2 cellular contexts compared by ENCODE assay signal in the genomic region with DNA sequence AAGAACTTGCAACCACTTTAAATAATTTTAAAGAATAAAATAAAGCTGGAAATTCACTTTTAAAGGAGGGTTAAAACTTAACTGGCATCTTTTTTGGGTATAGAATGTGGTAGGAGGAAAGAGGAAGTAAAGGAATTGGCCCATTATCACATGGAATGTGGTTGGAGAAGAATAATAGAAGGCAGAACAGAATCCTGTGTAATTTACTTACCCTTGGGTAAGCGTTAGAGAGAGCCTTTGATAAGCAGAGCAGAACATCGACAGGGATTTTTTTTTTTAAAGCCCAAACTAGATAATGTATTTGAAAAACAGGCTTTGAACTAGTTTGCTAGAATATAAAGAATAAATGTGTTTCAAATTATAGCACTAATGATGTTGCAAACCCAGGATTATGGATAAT.
TF ChIP-seq lines count a peak whose summit lies in the region.

No MANE protein-coding gene starts in this region.

TF ChIP-seq in WTC11, 78 proteins besides CTCF, POLR2A, EP300 and RAD21 (continues in another document):
- TF ChIP-seq, protein P1, sequence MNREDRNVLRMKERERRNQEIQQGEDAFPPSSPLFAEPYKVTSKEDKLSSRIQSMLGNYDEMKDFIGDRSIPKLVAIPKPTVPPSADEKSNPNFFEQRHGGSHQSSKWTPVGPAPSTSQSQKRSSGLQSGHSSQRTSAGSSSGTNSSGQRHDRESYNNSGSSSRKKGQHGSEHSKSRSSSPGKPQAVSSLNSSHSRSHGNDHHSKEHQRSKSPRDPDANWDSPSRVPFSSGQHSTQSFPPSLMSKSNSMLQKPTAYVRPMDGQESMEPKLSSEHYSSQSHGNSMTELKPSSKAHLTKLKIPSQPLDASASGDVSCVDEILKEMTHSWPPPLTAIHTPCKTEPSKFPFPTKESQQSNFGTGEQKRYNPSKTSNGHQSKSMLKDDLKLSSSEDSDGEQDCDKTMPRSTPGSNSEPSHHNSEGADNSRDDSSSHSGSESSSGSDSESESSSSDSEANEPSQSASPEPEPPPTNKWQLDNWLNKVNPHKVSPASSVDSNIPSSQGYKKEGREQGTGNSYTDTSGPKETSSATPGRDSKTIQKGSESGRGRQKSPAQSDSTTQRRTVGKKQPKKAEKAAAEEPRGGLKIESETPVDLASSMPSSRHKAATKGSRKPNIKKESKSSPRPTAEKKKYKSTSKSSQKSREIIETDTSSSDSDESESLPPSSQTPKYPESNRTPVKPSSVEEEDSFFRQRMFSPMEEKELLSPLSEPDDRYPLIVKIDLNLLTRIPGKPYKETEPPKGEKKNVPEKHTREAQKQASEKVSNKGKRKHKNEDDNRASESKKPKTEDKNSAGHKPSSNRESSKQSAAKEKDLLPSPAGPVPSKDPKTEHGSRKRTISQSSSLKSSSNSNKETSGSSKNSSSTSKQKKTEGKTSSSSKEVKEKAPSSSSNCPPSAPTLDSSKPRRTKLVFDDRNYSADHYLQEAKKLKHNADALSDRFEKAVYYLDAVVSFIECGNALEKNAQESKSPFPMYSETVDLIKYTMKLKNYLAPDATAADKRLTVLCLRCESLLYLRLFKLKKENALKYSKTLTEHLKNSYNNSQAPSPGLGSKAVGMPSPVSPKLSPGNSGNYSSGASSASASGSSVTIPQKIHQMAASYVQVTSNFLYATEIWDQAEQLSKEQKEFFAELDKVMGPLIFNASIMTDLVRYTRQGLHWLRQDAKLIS (CRISPR knock-in tag; IDR thresholded peaks at IDR 0.05; ENCODE audit: borderline replicate concordance) = no peak
- TF ChIP-seq ATF1 (CRISPR knock-in tag; IDR thresholded peaks at IDR 0.05) (no peak), GTF2I (CRISPR knock-in tag; conservative IDR thresholded peaks at IDR 0.05) (no peak), GABPB1 (CRISPR knock-in tag; IDR thresholded peaks at IDR 0.05) (no peak), HMGA2 (CRISPR knock-in tag; IDR thresholded peaks at IDR 0.05) (no peak), MYBL2 (CRISPR knock-in tag; IDR thresholded peaks at IDR 0.05) (no peak), ZNF232 (CRISPR knock-in tag; IDR thresholded peaks at IDR 0.05) (no peak), ZNF263 (CRISPR knock-in tag; IDR thresholded peaks at IDR 0.05; ENCODE audit: low read depth) (no peak), ZNF396 (CRISPR knock-in tag; IDR thresholded peaks at IDR 0.05; ENCODE audit: borderline replicate concordance) (no peak)
- TF ChIP-seq, protein P2, sequence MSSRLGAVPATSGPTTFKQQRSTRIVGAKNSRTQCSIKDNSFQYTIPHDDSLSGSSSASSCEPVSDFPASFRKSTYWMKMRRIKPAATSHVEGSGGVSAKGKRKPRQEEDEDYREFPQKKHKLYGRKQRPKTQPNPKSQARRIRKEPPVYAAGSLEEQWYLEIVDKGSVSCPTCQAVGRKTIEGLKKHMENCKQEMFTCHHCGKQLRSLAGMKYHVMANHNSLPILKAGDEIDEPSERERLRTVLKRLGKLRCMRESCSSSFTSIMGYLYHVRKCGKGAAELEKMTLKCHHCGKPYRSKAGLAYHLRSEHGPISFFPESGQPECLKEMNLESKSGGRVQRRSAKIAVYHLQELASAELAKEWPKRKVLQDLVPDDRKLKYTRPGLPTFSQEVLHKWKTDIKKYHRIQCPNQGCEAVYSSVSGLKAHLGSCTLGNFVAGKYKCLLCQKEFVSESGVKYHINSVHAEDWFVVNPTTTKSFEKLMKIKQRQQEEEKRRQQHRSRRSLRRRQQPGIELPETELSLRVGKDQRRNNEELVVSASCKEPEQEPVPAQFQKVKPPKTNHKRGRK (CRISPR knock-in tag; IDR thresholded peaks at IDR 0.05; ENCODE audit: borderline replicate concordance) = no peak
- TF ChIP-seq, protein P3, sequence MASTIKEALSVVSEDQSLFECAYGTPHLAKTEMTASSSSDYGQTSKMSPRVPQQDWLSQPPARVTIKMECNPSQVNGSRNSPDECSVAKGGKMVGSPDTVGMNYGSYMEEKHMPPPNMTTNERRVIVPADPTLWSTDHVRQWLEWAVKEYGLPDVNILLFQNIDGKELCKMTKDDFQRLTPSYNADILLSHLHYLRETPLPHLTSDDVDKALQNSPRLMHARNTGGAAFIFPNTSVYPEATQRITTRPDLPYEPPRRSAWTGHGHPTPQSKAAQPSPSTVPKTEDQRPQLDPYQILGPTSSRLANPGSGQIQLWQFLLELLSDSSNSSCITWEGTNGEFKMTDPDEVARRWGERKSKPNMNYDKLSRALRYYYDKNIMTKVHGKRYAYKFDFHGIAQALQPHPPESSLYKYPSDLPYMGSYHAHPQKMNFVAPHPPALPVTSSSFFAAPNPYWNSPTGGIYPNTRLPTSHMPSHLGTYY (CRISPR knock-in tag; IDR thresholded peaks at IDR 0.05) = no peak
- TF ChIP-seq, protein P4, sequence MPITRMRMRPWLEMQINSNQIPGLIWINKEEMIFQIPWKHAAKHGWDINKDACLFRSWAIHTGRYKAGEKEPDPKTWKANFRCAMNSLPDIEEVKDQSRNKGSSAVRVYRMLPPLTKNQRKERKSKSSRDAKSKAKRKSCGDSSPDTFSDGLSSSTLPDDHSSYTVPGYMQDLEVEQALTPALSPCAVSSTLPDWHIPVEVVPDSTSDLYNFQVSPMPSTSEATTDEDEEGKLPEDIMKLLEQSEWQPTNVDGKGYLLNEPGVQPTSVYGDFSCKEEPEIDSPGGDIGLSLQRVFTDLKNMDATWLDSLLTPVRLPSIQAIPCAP (CRISPR knock-in tag; IDR thresholded peaks at IDR 0.05) = no peak
- TF ChIP-seq, protein P5, sequence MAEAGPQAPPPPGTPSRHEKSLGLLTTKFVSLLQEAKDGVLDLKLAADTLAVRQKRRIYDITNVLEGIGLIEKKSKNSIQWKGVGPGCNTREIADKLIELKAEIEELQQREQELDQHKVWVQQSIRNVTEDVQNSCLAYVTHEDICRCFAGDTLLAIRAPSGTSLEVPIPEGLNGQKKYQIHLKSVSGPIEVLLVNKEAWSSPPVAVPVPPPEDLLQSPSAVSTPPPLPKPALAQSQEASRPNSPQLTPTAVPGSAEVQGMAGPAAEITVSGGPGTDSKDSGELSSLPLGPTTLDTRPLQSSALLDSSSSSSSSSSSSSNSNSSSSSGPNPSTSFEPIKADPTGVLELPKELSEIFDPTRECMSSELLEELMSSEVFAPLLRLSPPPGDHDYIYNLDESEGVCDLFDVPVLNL (CRISPR knock-in tag; IDR thresholded peaks at IDR 0.05; ENCODE audit: borderline replicate concordance, low read depth) = no peak
- TF ChIP-seq, protein P6, sequence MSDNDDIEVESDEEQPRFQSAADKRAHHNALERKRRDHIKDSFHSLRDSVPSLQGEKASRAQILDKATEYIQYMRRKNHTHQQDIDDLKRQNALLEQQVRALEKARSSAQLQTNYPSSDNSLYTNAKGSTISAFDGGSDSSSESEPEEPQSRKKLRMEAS (CRISPR knock-in tag; IDR thresholded peaks at IDR 0.05) = no peak
- TF ChIP-seq, protein P7, sequence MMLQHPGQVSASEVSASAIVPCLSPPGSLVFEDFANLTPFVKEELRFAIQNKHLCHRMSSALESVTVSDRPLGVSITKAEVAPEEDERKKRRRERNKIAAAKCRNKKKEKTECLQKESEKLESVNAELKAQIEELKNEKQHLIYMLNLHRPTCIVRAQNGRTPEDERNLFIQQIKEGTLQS (CRISPR knock-in tag; conservative IDR thresholded peaks at IDR 0.05) = no peak

TF ChIP-seq in neural cell, 6 proteins besides CTCF, POLR2A, EP300 and RAD21 (continued from another document):
- TF ChIP-seq, protein P8, sequence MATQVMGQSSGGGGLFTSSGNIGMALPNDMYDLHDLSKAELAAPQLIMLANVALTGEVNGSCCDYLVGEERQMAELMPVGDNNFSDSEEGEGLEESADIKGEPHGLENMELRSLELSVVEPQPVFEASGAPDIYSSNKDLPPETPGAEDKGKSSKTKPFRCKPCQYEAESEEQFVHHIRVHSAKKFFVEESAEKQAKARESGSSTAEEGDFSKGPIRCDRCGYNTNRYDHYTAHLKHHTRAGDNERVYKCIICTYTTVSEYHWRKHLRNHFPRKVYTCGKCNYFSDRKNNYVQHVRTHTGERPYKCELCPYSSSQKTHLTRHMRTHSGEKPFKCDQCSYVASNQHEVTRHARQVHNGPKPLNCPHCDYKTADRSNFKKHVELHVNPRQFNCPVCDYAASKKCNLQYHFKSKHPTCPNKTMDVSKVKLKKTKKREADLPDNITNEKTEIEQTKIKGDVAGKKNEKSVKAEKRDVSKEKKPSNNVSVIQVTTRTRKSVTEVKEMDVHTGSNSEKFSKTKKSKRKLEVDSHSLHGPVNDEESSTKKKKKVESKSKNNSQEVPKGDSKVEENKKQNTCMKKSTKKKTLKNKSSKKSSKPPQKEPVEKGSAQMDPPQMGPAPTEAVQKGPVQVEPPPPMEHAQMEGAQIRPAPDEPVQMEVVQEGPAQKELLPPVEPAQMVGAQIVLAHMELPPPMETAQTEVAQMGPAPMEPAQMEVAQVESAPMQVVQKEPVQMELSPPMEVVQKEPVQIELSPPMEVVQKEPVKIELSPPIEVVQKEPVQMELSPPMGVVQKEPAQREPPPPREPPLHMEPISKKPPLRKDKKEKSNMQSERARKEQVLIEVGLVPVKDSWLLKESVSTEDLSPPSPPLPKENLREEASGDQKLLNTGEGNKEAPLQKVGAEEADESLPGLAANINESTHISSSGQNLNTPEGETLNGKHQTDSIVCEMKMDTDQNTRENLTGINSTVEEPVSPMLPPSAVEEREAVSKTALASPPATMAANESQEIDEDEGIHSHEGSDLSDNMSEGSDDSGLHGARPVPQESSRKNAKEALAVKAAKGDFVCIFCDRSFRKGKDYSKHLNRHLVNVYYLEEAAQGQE (IDR thresholded peaks at IDR 0.05; ENCODE audit: borderline replicate concordance) = no peak
TF ChIP-seq in neural cell: peak in this region for 0.
